In genomic region chr2:120669121-120669952, GRCh38 we compare ENCODE assay signal across 8 cellular contexts.
DNase-seq lines count a peak whose midpoint lies in the region; ATAC-seq and TF ChIP-seq lines count a peak whose summit lies in the region.

No MANE protein-coding gene starts in this region.

- H3K27me3 ChIP-seq in MM.1S (replicated peaks; ENCODE audit: insufficient read depth, low read length): peaks cover 27% of the 10 kb centered on the region
- H3K27me3 ChIP-seq in lower lobe of right lung (ENCODE audit: low read depth): peaks cover 20% of the 10 kb centered on the region

- TF ChIP-seq CTCF in MM.1S (IDR thresholded peaks at IDR 0.05; ENCODE audit: low read length) (peak; percentile 15; the same call in 1 of the 2 replicates), lower lobe of right lung (IDR thresholded peaks at IDR 0.05) (peak; percentile 33)

- H3K79me2 ChIP-seq in MM.1S (ENCODE audit: low read length): no peaks in the 10 kb centered on the region

- H3K9me2 ChIP-seq in MM.1S (replicated peaks; ENCODE audit: insufficient read depth, low read length): no peaks in the 10 kb centered on the region

- no peak overlapping the region for H3K9ac ChIP-seq in MM.1S (ENCODE audit: low read length)

- intact Hi-C loops in lower lobe of right lung (cut with DNase I): no loop called here

- H3K27ac ChIP-seq in MM.1S (ENCODE audit: low read length) (no peak overlapping the region), lower lobe of right lung (peak overlapping the region; percentile 60)

- DNase-seq in D341Med (ENCODE audit: low spot score) (peak; percentile 52), MM.1S (no peak), astrocyte of the hippocampus (ENCODE audit: low read depth, low spot score) (peak; percentile 63), lower lobe of right lung (peak; percentile 60), DMS114 treated with DMSO at 0.1 percent for 48 hours (lab: John Stamatoyannopoulos, UW; ENCODE audit: unreplicated experiment) (no peak), hepatic stellate cell (ENCODE audit: low spot score) (no peak)

- no peaks in the 10 kb centered on the region for H3F3A ChIP-seq in MM.1S (ENCODE audit: insufficient read depth, low read length)

- H3K4me3 ChIP-seq in MM.1S (ENCODE audit: low read length) (no peak overlapping the region), lower lobe of right lung (no peak overlapping the region)

- ATAC-seq in lower lobe of right lung: peak; percentile 79 to 85
- no peak for ATAC-seq in GM18511 (IDR thresholded peaks at IDR 0.05; ENCODE audit: unreplicated experiment)
- no peak for ATAC-seq in GM19023 (IDR thresholded peaks at IDR 0.05; ENCODE audit: unreplicated experiment)

- H3K36me3 ChIP-seq in MM.1S (replicated peaks; ENCODE audit: insufficient read depth, low read length) (no peaks in the 10 kb centered on the region), lower lobe of right lung (no peaks in the 10 kb centered on the region)

- H2AFZ ChIP-seq in MM.1S (ENCODE audit: low read length): no peak overlapping the region

- no peaks in the 10 kb centered on the region for H3K4me1 ChIP-seq in MM.1S (ENCODE audit: low read length)
- H3K4me1 ChIP-seq in lower lobe of right lung: peaks cover 13% of the 10 kb centered on the region

- no peaks in the 10 kb centered on the region for H4K20me1 ChIP-seq in MM.1S (ENCODE audit: insufficient read depth, low read length)

- no peaks in the 10 kb centered on the region for H3K9me3 ChIP-seq in MM.1S (replicated peaks; ENCODE audit: insufficient read depth, low read length)
- peaks cover 11% of the 10 kb centered on the region for H3K9me3 ChIP-seq in lower lobe of right lung

- H3K4me2 ChIP-seq in MM.1S (ENCODE audit: low read depth, low read length): peak overlapping the region; percentile 21; the same call in 1 of the 2 replicates

Comparison
In these comparisons a context has a peak if more than half of its experiments do, and no peak if none do; other contexts are left out.
1. DNase-seq: peak in D341Med (single experiment), astrocyte of the hippocampus (single experiment) and lower lobe of right lung (single experiment); none in MM.1S (single experiment), DMS114 treated with DMSO at 0.1 percent for 48 hours (single experiment) and hepatic stellate cell (single experiment).
2. ATAC-seq: peak in lower lobe of right lung (2 of 2); none in GM18511 (single experiment) and GM19023 (single experiment).